ENCODE assay signal across 8 cellular contexts in the genomic region with DNA sequence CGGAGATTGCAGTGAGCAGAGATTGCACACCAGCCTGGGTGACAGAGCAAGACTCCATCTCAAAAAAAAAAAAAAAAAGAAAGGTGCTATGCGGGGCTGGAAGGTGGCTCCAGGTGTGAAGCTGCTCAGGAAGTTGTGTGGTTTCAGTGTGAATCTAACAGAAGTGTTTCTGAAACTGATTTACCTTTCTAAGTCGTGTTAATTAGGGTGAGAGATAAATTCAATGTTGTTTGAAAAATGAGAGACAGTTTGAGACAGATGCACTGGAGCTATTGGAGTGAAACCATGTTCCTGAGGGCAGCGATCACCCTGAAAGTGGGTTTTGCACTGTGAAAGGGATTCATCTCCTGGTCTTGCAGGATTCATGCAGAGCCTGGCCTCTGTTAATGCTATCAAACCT. TPM values are rescaled to one million over a fixed set of nuclear protein-coding genes. Genes with fewer than 3 reads are reported as not detected.
DNase-seq lines count a peak whose midpoint lies in the region; ATAC-seq, FAIRE-seq and TF ChIP-seq lines count a peak whose summit lies in the region.
"Not testable (repeated sequence)": the region's sequence is repeated elsewhere in the genome, so short reads cannot be mapped to it uniquely, and the experiment has no call there.

No MANE protein-coding gene starts in this region.

- peak overlapping the region; percentile 47; the same call in 1 of the 2 replicates for H3K9ac ChIP-seq in OCI-LY1 (ENCODE audit: low read length)
- H3K9ac ChIP-seq in GM12878 (ENCODE audit: control insufficient read depth, insufficient read depth, low read length): peak overlapping the region; percentile 40

- peak; percentile 59 for FAIRE-seq in GM12878 (lab: Jason Lieb, UNC)

- POLR2A ChIA-PET in GM12878 (lab: Charles Lee): interaction anchor here (0.7 kb wide), 1 partner anchor 19 kb away, joined by 3 read pairs; no protein-coding TSS in a partner anchor

- not testable (repeated sequence) for TF ChIP-seq CTCF in GM06990 (IDR thresholded peaks at IDR 0.05; ENCODE audit: insufficient read depth, low read length, poor library complexity, severe bottlenecking); OCI-LY1 (IDR thresholded peaks at IDR 0.05; ENCODE audit: low read length); GM12878 (IDR thresholded peaks at IDR 0.05 in 2 of 3, conservative IDR thresholded peaks at IDR 0.05 in 1 of 3; ENCODE audit: control insufficient read depth in 2 of 3, extremely low read depth in 1 of 3, insufficient read depth in 1 of 3, low read depth in 3 of 3, low read length in 3 of 3)

- H3K4me2 ChIP-seq in OCI-LY1 (ENCODE audit: low read length): peak overlapping the region; percentile 54
- H3K4me2 ChIP-seq in GM12878 (ENCODE audit: control insufficient read depth, insufficient read depth): peak overlapping the region; percentile 83

- H3K4me1 ChIP-seq in OCI-LY1 (ENCODE audit: insufficient read depth, low read length, severe bottlenecking) (peaks cover 67% of the 10 kb centered on the region), GM12878 (ENCODE audit: control insufficient read depth, insufficient read depth, low read length) (peaks cover 44% of the 10 kb centered on the region)

- 22% methylated on average over 4 of the region's 4 CpGs for WGBS in GM12878 (ENCODE audit: insufficient coverage, insufficient replicate concordance, low lambda C conversion rate, missing lambda C conversion rate)

- H3K36me3 Mint-ChIP-seq in stimulated activated memory B cell treated with anti-CD40 and anti-IgM and Interleukin-4, amounts not matched to agents 10 μg/mL and 1 μg/mL and 100 μg/mL, for 72 hours: not testable (repeated sequence)

- peak; percentile 54 for DNase-seq in GM06990 (ENCODE audit: extremely low read depth, insufficient read length)
- not testable (repeated sequence) for DNase-seq in GM12878 (ENCODE audit: low read depth, low spot score)

- H3K27me3 Mint-ChIP-seq in stimulated activated memory B cell treated with anti-CD40 and anti-IgM and Interleukin-4, amounts not matched to agents 10 μg/mL and 1 μg/mL and 100 μg/mL, for 72 hours: not testable (repeated sequence)

- H3K27ac ChIP-seq in OCI-LY1 (ENCODE audit: low read depth, low read length, poor library complexity, severe bottlenecking) (peak overlapping the region; percentile 98), GM12878 (ENCODE audit: control insufficient read depth, insufficient read depth) (peak overlapping the region; percentile 89)

- H3K4me3 Mint-ChIP-seq in stimulated activated memory B cell treated with anti-CD40 and anti-IgM and Interleukin-4, amounts not matched to agents 10 μg/mL and 1 μg/mL and 100 μg/mL, for 72 hours: peak overlapping the region; percentile 25

- not testable (repeated sequence) for H3K9me3 Mint-ChIP-seq in stimulated activated memory B cell treated with anti-CD40 and anti-IgM and Interleukin-4, amounts not matched to agents 10 μg/mL and 1 μg/mL and 100 μg/mL, for 72 hours

- SMC1A ChIA-PET in GM12878 (lab: Charles Lee; ENCODE audit: uncharacterized antibody, unreplicated experiment): interaction anchor here (1.2 to 1.3 kb wide), 2 partner anchors 31 to 54 kb away, joined by 3 read pairs; no protein-coding TSS in a partner anchor

- not testable (repeated sequence) for H3K36me3 ChIP-seq in GM06990 (ENCODE audit: control insufficient read depth, insufficient read depth, low read length); OCI-LY1 (ENCODE audit: insufficient read depth, low read length); GM12878 (ENCODE audit: control insufficient read depth in 2 of 2, insufficient read depth in 2 of 2, low read length in 1 of 2)

- peak overlapping the region; percentile 89 for H3K27ac Mint-ChIP-seq in stimulated activated memory B cell treated with anti-CD40 and anti-IgM and Interleukin-4, amounts not matched to agents 10 μg/mL and 1 μg/mL and 100 μg/mL, for 72 hours

- H3K9me3 ChIP-seq in OCI-LY1 (ENCODE audit: low read length); GM12878 (replicated peaks; ENCODE audit: control insufficient read depth, insufficient read depth, low read length): not testable (repeated sequence)

- not testable (repeated sequence) for TF ChIP-seq EP300 in GM12878 (IDR thresholded peaks at IDR 0.05; ENCODE audit: borderline replicate concordance in 1 of 2, control insufficient read depth in 1 of 2, low read depth in 2 of 2, low read length in 2 of 2)

- not testable (repeated sequence) for H3F3A ChIP-seq in OCI-LY1 (ENCODE audit: insufficient read depth, low read length)

- not testable (repeated sequence) for H3K79me2 ChIP-seq in OCI-LY1 (ENCODE audit: insufficient read depth, low read length); GM12878 (ENCODE audit: control insufficient read depth, insufficient read depth, low read length)

- TF ChIP-seq RAD21 in GM12878 (IDR thresholded peaks at IDR 0.05; ENCODE audit: insufficient read depth, low read depth, low read length): not testable (repeated sequence)

- ATAC-seq in GM18870 (IDR thresholded peaks at IDR 0.05; ENCODE audit: unreplicated experiment) (peak; percentile 25), GM21390 (IDR thresholded peaks at IDR 0.05; ENCODE audit: unreplicated experiment) (peak; percentile 33), HG02642 (IDR thresholded peaks at IDR 0.05; ENCODE audit: poor library complexity, unreplicated experiment) (peak; percentile 27), HG03159 (IDR thresholded peaks at IDR 0.05; ENCODE audit: unreplicated experiment) (peak; percentile 37), GM12878 (peak; percentile 23)
- not testable (repeated sequence) for ATAC-seq in stimulated activated memory B cell treated with anti-CD40 and anti-IgM and Interleukin-4, amounts not matched to agents 10 μg/mL and 1 μg/mL and 100 μg/mL, for 72 hours

- H3K4me3 ChIP-seq in GM06990 (replicated peaks; ENCODE audit: low read depth, low read length): 0 out of 2 replicates have a peak overlapping the region, but pooled peaks have one; percentile 9
- H3K4me3 ChIP-seq in OCI-LY1 (ENCODE audit: low read depth, low read length, poor library complexity, severe bottlenecking): peak overlapping the region; percentile 12
- H3K4me3 ChIP-seq in GM12878: peak overlapping the region; percentile 60; the same call in 1 of the 2 replicates

- H2AFZ ChIP-seq in OCI-LY1 (ENCODE audit: low read length); GM12878 (ENCODE audit: control insufficient read depth, low read depth, low read length): not testable (repeated sequence)

- H4K20me1 ChIP-seq in OCI-LY1 (ENCODE audit: insufficient read depth, low read length); GM12878 (ENCODE audit: control insufficient read depth, insufficient read depth): not testable (repeated sequence)

- intact Hi-C loops in GM12878 (cut with micrococcal nuclease; ENCODE audit: unreplicated experiment): not testable (repeated sequence)

- H3K9me2 ChIP-seq in OCI-LY1 (ENCODE audit: low read depth, low read length): not testable (repeated sequence)

- RAD21 ChIA-PET in GM12878 (lab: Charles Lee; ENCODE audit: unreplicated experiment): interaction anchor here (1.3 kb wide), 1 partner anchor 28 kb away, joined by 4 read pairs; no protein-coding TSS in a partner anchor

- in situ Hi-C loops in GM12878 (cut with MboI): not testable (repeated sequence)

- not testable (repeated sequence) for BruUV-seq in GM12878 (replicated peaks; lab: Mats Ljungman, UMichigan)

- CTCF ChIA-PET in GM12878 (lab: Yijun Ruan, JAX): interaction anchor here (0.6 to 1.7 kb wide), 2 partner anchors 32 to 590 kb away, joined by 4 to 5 read pairs; no protein-coding TSS in a partner anchor

- peaks cover 47% of the 10 kb centered on the region for H3K4me1 Mint-ChIP-seq in stimulated activated memory B cell treated with anti-CD40 and anti-IgM and Interleukin-4, amounts not matched to agents 10 μg/mL and 1 μg/mL and 100 μg/mL, for 72 hours

- not testable (repeated sequence) for TF ChIP-seq POLR2A in GM12878 (IDR thresholded peaks at IDR 0.05; ENCODE audit: low read depth, low read length)

- H3K27me3 ChIP-seq in GM06990 (replicated peaks; ENCODE audit: control insufficient read depth, insufficient read depth, low read length); OCI-LY1 (ENCODE audit: insufficient read depth, low read length); GM12878 (replicated peaks in 1 of 2; ENCODE audit: control insufficient read depth in 2 of 2, insufficient read depth in 2 of 2, low read length in 1 of 2): not testable (repeated sequence)

RNA-seq across cellular contexts. Expression of a gene that starts 25.0 kb away (rescaled TPM):
- total RNA-seq in GM12878 (2013; cell fraction: nucleolus; rRNA removed): 93.3 and 107 TPM in 2 replicates
- total RNA-seq in GM12878 (2014; rRNA removed) (31.6 and 33.6 TPM in 2 replicates), GM12878 (2014; rRNA removed; fragmentation: Illumina TruSeq; extraction: Trizol) (46.2 and 49.7 TPM in 2 replicates), GM12878 (2021) (39.2 and 43.8 TPM in 2 replicates)
- polyA plus RNA-seq in GM12878 (2011; ENCODE audit: low read depth): 11.0 TPM
- polyA plus RNA-seq in GM12878 (2011; rRNA removed) (51.2 and 56.9 TPM in 2 replicates), GM12878 (2014; fragmentation: Illumina TruSeq; extraction: Trizol) (36.1 and 44.9 TPM in 2 replicates), GM12878 (2014; fragmentation: Nextera tagmentation; extraction: Ambion mirVana) (10 to 100 TPM; 12.1 to 14.7 TPM), GM12878 (2014; rRNA removed) (22.0 and 23.4 TPM in 2 replicates), GM12878 (2016; fragmentation: Nextera tagmentation; extraction: Ambion mirVana) (10 to 100 TPM; 12.6 to 17.9 TPM)
- polyA plus RNA-seq in GM12878 (2011; cell fraction: cytosol; rRNA removed): 39.2 and 50.1 TPM in 2 replicates
- polyA plus RNA-seq in GM12878 (2011; cell fraction: nucleus; rRNA removed): 29.8 and 35.4 TPM in 2 replicates
- polyA plus RNA-seq in GM12878 (2012): 18.8 and 19.8 TPM in 2 replicates
- 116 and 117 TPM in 2 replicates for polyA minus RNA-seq in GM12878 (2011; rRNA and poly(A)+ RNA removed)
- polyA minus RNA-seq in GM12878 (2011; cell fraction: cytosol; rRNA and poly(A)+ RNA removed): 23.4 and 41.0 TPM in 2 replicates
- polyA minus RNA-seq in GM12878 (2011; cell fraction: nucleus; rRNA and poly(A)+ RNA removed): 27.4 and 56.3 TPM in 2 replicates

RNA-seq across cellular contexts. Expression of a gene that starts 30.0 kb away (rescaled TPM):
- total RNA-seq in GM12878 (2013; cell fraction: nucleolus; rRNA removed): 36.6 and 37.1 TPM in 2 replicates
- 26.0 and 26.8 TPM in 2 replicates for total RNA-seq in GM12878 (2014; rRNA removed)
- total RNA-seq in GM12878 (2014; rRNA removed; fragmentation: Illumina TruSeq; extraction: Trizol): 23.8 and 27.6 TPM in 2 replicates
- total RNA-seq in GM12878 (2021): 21.2 and 23.1 TPM in 2 replicates
- 5.5 TPM for polyA plus RNA-seq in GM12878 (2011; ENCODE audit: low read depth)
- polyA plus RNA-seq in GM12878 (2011; rRNA removed): 21.9 and 30.5 TPM in 2 replicates
- polyA plus RNA-seq in GM12878 (2011; cell fraction: cytosol; rRNA removed): 15.3 and 16.0 TPM in 2 replicates
- polyA plus RNA-seq in GM12878 (2011; cell fraction: nucleus; rRNA removed): 7.2 and 8.8 TPM in 2 replicates
- 9.9 and 11.5 TPM in 2 replicates for polyA plus RNA-seq in GM12878 (2012)
- polyA plus RNA-seq in GM12878 (2014; fragmentation: Illumina TruSeq; extraction: Trizol): 20.6 and 20.8 TPM in 2 replicates
- polyA plus RNA-seq in GM12878 (2014; fragmentation: Nextera tagmentation; extraction: Ambion mirVana): 10 to 100 TPM; 24.5 to 31.5 TPM
- polyA plus RNA-seq in GM12878 (2014; rRNA removed): 18.3 and 19.7 TPM in 2 replicates
- 10 to 100 TPM; 29.6 to 34.0 TPM for polyA plus RNA-seq in GM12878 (2016; fragmentation: Nextera tagmentation; extraction: Ambion mirVana)
- 18.1 and 22.1 TPM in 2 replicates for polyA minus RNA-seq in GM12878 (2011; rRNA and poly(A)+ RNA removed)
- 8.3 and 10.3 TPM in 2 replicates for polyA minus RNA-seq in GM12878 (2011; cell fraction: cytosol; rRNA and poly(A)+ RNA removed)
- 7.1 and 20.9 TPM in 2 replicates for polyA minus RNA-seq in GM12878 (2011; cell fraction: nucleus; rRNA and poly(A)+ RNA removed)

Comparison
In these comparisons a context has a peak if more than half of its experiments do, and no peak if none do; other contexts are left out.
1. H3K4me3 ChIP-seq: peak in every context shown above with its lines; median percentile 60 in GM12878; 12 in OCI-LY1; 9 in GM06990.